In the genomic region with DNA sequence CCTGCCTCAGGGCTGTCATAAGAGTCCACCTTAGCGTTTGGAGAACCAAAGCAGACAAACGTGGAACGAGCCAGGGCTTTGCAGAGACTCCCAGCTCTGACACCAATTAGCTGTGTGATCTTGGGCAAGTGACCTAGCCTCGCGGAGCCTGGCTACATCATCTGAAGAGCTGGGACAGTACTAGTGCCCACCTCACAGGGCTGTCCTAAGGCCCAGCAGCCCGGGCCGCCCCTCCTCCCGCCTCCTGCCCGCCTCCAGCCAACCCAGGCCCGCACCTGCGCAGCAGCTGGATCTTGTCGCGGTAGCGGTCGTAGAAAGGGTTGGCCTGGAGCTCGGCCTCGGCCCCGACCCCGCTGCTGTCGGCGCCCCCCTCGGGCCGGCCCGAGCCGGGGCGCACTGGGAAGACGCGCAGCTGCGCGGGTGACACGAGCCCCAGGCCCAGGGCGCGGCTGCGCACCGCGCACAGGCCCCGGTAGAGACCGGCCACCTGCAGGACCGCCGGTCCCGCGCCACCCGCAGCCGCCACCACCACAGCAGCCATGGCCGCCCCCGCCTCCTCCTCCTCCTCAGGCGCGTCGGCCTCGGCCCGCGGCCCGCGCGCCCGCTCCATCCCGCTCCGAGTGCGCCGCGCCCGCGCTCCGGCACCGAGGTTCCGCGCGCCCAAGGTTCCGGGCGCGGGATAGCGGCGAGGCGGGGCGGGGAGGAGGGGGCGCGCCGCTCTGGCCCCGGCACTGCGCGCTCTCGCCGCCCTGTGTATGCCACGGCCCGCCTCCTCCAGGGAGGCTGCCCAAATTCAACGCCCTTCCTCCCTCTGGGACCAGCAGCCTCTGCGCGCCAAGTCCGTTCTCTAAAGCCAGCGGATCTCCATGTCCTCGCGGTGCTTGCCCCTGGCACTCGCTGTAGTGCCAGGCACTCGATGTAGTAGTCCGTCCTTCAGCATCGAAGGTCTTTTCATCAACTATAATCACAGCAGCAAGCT, we compare ENCODE assay signal across 8 cellular contexts. TPM values are rescaled to one million over a fixed set of nuclear protein-coding genes. Genes with fewer than 3 reads are reported as not detected.
DNase-seq lines count a peak whose midpoint lies in the region; ATAC-seq and TF ChIP-seq lines count a peak whose summit lies in the region.

A gene with protein sequence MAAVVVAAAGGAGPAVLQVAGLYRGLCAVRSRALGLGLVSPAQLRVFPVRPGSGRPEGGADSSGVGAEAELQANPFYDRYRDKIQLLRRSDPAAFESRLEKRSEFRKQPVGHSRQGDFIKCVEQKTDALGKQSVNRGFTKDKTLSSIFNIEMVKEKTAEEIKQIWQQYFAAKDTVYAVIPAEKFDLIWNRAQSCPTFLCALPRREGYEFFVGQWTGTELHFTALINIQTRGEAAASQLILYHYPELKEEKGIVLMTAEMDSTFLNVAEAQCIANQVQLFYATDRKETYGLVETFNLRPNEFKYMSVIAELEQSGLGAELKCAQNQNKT (minus strand): TSS at position 583 of the 979 bp plus-strand sequence. CDS start 42 bp downstream, at position 541.

- H3K27me3 ChIP-seq in SJCRH30 = no peaks in the 10 kb centered on the region
- no peaks in the 10 kb centered on the region for H3K27me3 ChIP-seq in gastroesophageal sphincter
- H3K27me3 ChIP-seq in neuronal stem cell (ENCODE audit: control insufficient read depth in 3 of 3, insufficient read depth in 3 of 3, low read depth in 1 of 3, low read length in 3 of 3) = no peaks in the 10 kb centered on the region

- DNase-seq in DMS114 treated with DMSO at 0.1 percent for 48 hours (lab: John Stamatoyannopoulos, UW; ENCODE audit: unreplicated experiment) = peak; percentile 62
- peak; percentile 73 to 77 for DNase-seq in SJCRH30
- DNase-seq in activated gamma-delta T cell treated with anti-CD3 and anti-CD28 coated beads, Interleukin-2, amount 50 U/mL, for 16 hours (ENCODE audit: low read depth) = peak; percentile 10
- peak; percentile 66 for DNase-seq in neuronal stem cell (ENCODE audit: low spot score)
- peak; percentile 67 for DNase-seq in superior temporal gyrus (ENCODE audit: extremely low spot score)

- H2AK5ac ChIP-seq in neuronal stem cell (ENCODE audit: low read depth, low read length) = no peak within 1 kb of the TSS

- ATAC-seq in GM21528 (IDR thresholded peaks at IDR 0.05; ENCODE audit: low FRiP score, unreplicated experiment) (peak; percentile 72), gastroesophageal sphincter (peak; percentile 92)

- H3K23ac ChIP-seq in neuronal stem cell (ENCODE audit: low read depth, low read length, poor library complexity) = peak within 1 kb of the TSS; percentile 34

- H3K4ac ChIP-seq in neuronal stem cell (ENCODE audit: low read length) = no peak within 1 kb of the TSS

- no peaks in the 10 kb centered on the region for H3K79me1 ChIP-seq in neuronal stem cell (ENCODE audit: low read depth, low read length)

- no peaks in the 10 kb centered on the region for H3K9me3 ChIP-seq in SJCRH30 (replicated peaks)
- no peaks in the 10 kb centered on the region for H3K9me3 ChIP-seq in gastroesophageal sphincter
- no peaks in the 10 kb centered on the region for H3K9me3 ChIP-seq in neuronal stem cell (replicated peaks in 1 of 2; ENCODE audit: control insufficient read depth in 2 of 2, insufficient read depth in 1 of 2, low read depth in 1 of 2, low read length in 2 of 2)

- no peak within 1 kb of the TSS for H4K91ac ChIP-seq in neuronal stem cell (ENCODE audit: low read depth, low read length, poor library complexity)

- H3K18ac ChIP-seq in neuronal stem cell (ENCODE audit: low read length) = peak within 1 kb of the TSS; percentile 51

- no peak within 1 kb of the TSS for H2BK120ac ChIP-seq in neuronal stem cell (ENCODE audit: low read depth, low read length)

- peaks cover 2% of the 10 kb centered on the region; the same call in 1 of the 2 replicates for H3K4me1 ChIP-seq in SJCRH30
- peaks cover 4 to 35% (median 16%) of the 10 kb centered on the region in 3 donors for H3K4me1 ChIP-seq in gastroesophageal sphincter
- peaks cover 6 to 12% of the 10 kb centered on the region in 2 donors for H3K4me1 ChIP-seq in neuronal stem cell (ENCODE audit: control insufficient read depth in 2 of 2, insufficient read depth in 1 of 2, low read depth in 1 of 2, low read length in 2 of 2)

- TF ChIP-seq EP300 in Ishikawa (IDR thresholded peaks at IDR 0.05; ENCODE audit: borderline replicate concordance) (no peak), gastroesophageal sphincter (IDR thresholded peaks at IDR 0.05) (no peak)

- peak within 1 kb of the TSS; percentile 91 for H2AFZ ChIP-seq in neuronal stem cell (ENCODE audit: low read length)

- H3K27ac ChIP-seq in SJCRH30 = no peak within 1 kb of the TSS
- peak within 1 kb of the TSS; percentile 88 to 94 (median 91) for H3K27ac ChIP-seq in gastroesophageal sphincter
- peak within 1 kb of the TSS; percentile 20 for H3K27ac ChIP-seq in neuronal stem cell (replicated peaks; ENCODE audit: low read length)

- WGBS in gastroesophageal sphincter (ENCODE audit: low coverage in 1 of 2), 2 donors = 0 to 7% methylated on average over 4 of the region's 96 CpGs
- no CpG with 5 or more reads among the region's 96 CpGs for WGBS in neuronal stem cell (ENCODE audit: extremely low coverage in 2 of 2, insufficient read length in 2 of 2, insufficient replicate concordance in 1 of 2), 2 donors

- H3K4me2 ChIP-seq in neuronal stem cell (ENCODE audit: insufficient read depth, low read length, poor library complexity, severe bottlenecking) = peak within 1 kb of the TSS; percentile 83

- H3K14ac ChIP-seq in neuronal stem cell (ENCODE audit: low read length) = no peak within 1 kb of the TSS

- H3K4me3 ChIP-seq in SJCRH30 = peak within 1 kb of the TSS; percentile 79
- H3K4me3 ChIP-seq in gastroesophageal sphincter = peak within 1 kb of the TSS; percentile 97 to 99
- H3K4me3 ChIP-seq in neuronal stem cell (ENCODE audit: low read length in 2 of 2) = peak within 1 kb of the TSS; percentile 77 to 87

- H4K8ac ChIP-seq in neuronal stem cell (ENCODE audit: low read depth, low read length) = peak within 1 kb of the TSS; percentile 94

- TF ChIP-seq POLR2A in gastroesophageal sphincter (IDR thresholded peaks at IDR 0.05) = peak; percentile 54 to 63

- H3K36me3 ChIP-seq in SJCRH30 (peaks cover 12% of the 10 kb centered on the region), gastroesophageal sphincter (peaks cover 0 to 30% of the 10 kb centered on the region in 2 donors), neuronal stem cell (replicated peaks in 1 of 2; ENCODE audit: control insufficient read depth in 2 of 2, insufficient read depth in 2 of 2, low read length in 2 of 2) (peaks cover 5 to 28% of the 10 kb centered on the region in 2 donors)

- peak within 1 kb of the TSS; percentile 78 for H3K9ac ChIP-seq in neuronal stem cell (ENCODE audit: low read depth, low read length, poor library complexity)

- H2BK5ac ChIP-seq in neuronal stem cell (ENCODE audit: low read length) = no peak within 1 kb of the TSS

- H2BK15ac ChIP-seq in neuronal stem cell (ENCODE audit: low read length) = no peak within 1 kb of the TSS

- TF ChIP-seq RAD21 in Ishikawa (IDR thresholded peaks at IDR 0.05; ENCODE audit: low read depth) = no peak

- H2BK12ac ChIP-seq in neuronal stem cell (ENCODE audit: low read length) = no peak within 1 kb of the TSS

- no peak for TF ChIP-seq CTCF in gastroesophageal sphincter (IDR thresholded peaks at IDR 0.05)

TF ChIP-seq in Ishikawa, 13 proteins besides CTCF, POLR2A, EP300 and RAD21 (continues in another document):
- TF ChIP-seq, protein P1, sequence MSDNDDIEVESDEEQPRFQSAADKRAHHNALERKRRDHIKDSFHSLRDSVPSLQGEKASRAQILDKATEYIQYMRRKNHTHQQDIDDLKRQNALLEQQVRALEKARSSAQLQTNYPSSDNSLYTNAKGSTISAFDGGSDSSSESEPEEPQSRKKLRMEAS (IDR thresholded peaks at IDR 0.05) = no peak
- TF ChIP-seq CEBPB (IDR thresholded peaks at IDR 0.05) (no peak), CREB1 (IDR thresholded peaks at IDR 0.05; ENCODE audit: low read depth) (no peak), TCF12 (IDR thresholded peaks at IDR 0.05; ENCODE audit: low read depth) (no peak; the same call in 1 of the 2 replicates), ZBTB7A (IDR thresholded peaks at IDR 0.05; ENCODE audit: low read depth) (no peak), FOXM1 (IDR thresholded peaks at IDR 0.05; ENCODE audit: borderline replicate concordance, low read depth) (no peak), TEAD4 (IDR thresholded peaks at IDR 0.05) (0 out of 2 replicates have a peak, but pooled peaks have one; percentile 10), YY1 (IDR thresholded peaks at IDR 0.05; ENCODE audit: low read depth) (peak; percentile 85), NFIC (IDR thresholded peaks at IDR 0.05) (no peak; the same call in 1 of the 2 replicates), TAF1 (IDR thresholded peaks at IDR 0.05; ENCODE audit: low read depth) (no peak), EGR1 (IDR thresholded peaks at IDR 0.05) (peak; percentile 81)
- TF ChIP-seq, protein P2, sequence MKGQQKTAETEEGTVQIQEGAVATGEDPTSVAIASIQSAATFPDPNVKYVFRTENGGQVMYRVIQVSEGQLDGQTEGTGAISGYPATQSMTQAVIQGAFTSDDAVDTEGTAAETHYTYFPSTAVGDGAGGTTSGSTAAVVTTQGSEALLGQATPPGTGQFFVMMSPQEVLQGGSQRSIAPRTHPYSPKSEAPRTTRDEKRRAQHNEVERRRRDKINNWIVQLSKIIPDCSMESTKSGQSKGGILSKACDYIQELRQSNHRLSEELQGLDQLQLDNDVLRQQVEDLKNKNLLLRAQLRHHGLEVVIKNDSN (IDR thresholded peaks at IDR 0.05) = 0 out of 2 replicates have a peak, but pooled peaks have one; percentile 25

RNA-seq across cellular contexts. Expression of the gene that starts here (rescaled TPM):
- 54.3 and 58.9 TPM in 2 replicates for total RNA-seq in SJCRH30 (2014; rRNA removed; shearing (Covaris generic))
- total RNA-seq in gastroesophageal sphincter = 100 to 1,000 TPM in 1 of 4 donors, 10 to 100 TPM in 3; 61.7 to 101 (median 81.8) TPM
- 57.7 TPM for polyA plus RNA-seq in neuronal stem cell (2013, experiment 1 of 2)
- polyA plus RNA-seq in neuronal stem cell (2013, experiment 2 of 2) = 60.0 TPM

Comparison
In these comparisons a context has a peak if more than half of its experiments do, and no peak if none do; other contexts are left out.
1. DNase-seq: peak in every context shown above with its lines; median percentile 75 in SJCRH30; 67 in superior temporal gyrus; 66 in neuronal stem cell; 62 in DMS114 treated with DMSO at 0.1 percent for 48 hours; 10 in activated gamma-delta T cell treated with anti-CD3 and anti-CD28 coated beads, Interleukin-2, amount 50 U/mL, for 16 hours.